1 cellular context compared by ENCODE assay signal in the genomic region with DNA sequence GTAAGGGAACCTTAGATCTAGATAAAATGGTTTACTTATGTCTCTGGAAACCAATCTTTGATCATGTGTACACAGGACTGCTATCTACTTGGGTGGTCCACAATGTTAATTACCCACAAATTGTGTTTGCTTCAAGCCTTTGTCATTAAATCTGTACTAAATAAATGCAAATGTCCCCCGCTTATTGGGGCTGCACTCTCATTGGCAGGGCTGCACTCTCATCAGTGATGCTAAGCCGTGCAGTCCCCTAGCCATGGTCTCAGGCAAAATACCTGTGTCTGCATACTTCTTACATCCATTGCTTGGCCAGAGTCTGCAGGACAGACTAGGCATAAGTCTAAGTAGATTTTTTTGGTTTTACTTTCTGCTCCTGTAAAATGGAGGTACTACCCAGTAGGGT.
TF ChIP-seq lines count a peak whose summit lies in the region.

No MANE protein-coding gene starts in this region.

TF ChIP-seq in WTC11, 78 proteins besides CTCF, POLR2A, EP300 and RAD21 (continued from another document):
- TF ChIP-seq, protein P1, sequence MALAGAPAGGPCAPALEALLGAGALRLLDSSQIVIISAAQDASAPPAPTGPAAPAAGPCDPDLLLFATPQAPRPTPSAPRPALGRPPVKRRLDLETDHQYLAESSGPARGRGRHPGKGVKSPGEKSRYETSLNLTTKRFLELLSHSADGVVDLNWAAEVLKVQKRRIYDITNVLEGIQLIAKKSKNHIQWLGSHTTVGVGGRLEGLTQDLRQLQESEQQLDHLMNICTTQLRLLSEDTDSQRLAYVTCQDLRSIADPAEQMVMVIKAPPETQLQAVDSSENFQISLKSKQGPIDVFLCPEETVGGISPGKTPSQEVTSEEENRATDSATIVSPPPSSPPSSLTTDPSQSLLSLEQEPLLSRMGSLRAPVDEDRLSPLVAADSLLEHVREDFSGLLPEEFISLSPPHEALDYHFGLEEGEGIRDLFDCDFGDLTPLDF (CRISPR knock-in tag; IDR thresholded peaks at IDR 0.05) = no peak
- no peak for TF ChIP-seq OVOL2 (CRISPR knock-in tag; IDR thresholded peaks at IDR 0.05; ENCODE audit: borderline replicate concordance)
- TF ChIP-seq ZBTB21 (CRISPR knock-in tag; IDR thresholded peaks at IDR 0.05; ENCODE audit: borderline replicate concordance) = no peak
- no peak for TF ChIP-seq ETV6 (CRISPR knock-in tag; IDR thresholded peaks at IDR 0.05)
